24 cellular contexts compared by ENCODE assay signal in genomic region chr14:99163446-99163845, GRCh38.
DNase-seq lines count a peak whose midpoint lies in the region; TF ChIP-seq lines count a peak whose summit lies in the region.
"Had no signal": no experiment of that assay in that cellular context is flagged by ENCODE, and none has a peak within 500 bp of the region (broad histone marks: within the 10 kb centered on the region; RNA-seq: fewer than 3 reads in every experiment).

No MANE protein-coding gene starts in this region.

- no peaks in the 10 kb centered on the region for H3K4me1 ChIP-seq in HEK293 (ENCODE audit: control insufficient read depth, insufficient read depth, low read length)
- H3K4me1 ChIP-seq: BLaER1, Caco-2 had no signal

- CTCF ChIA-PET in activated CD4-positive, alpha-beta memory T cell treated with anti-CD3 and anti-CD28 coated beads, Interleukin-2, amount 10 ng/mL, durations not matched to agents 7 days and 5 days (lab: Charles Lee): interaction anchor here (0.7 kb wide), 1 partner anchor 464 kb away, joined by 3 read pairs; no protein-coding TSS in a partner anchor
- CTCF ChIA-PET in activated CD4-positive, alpha-beta memory T cell treated with anti-CD3 and anti-CD28 coated beads for 36 hours (lab: Charles Lee): no interaction called here
- CTCF ChIA-PET in HEK293 (lab: Yijun Ruan, JAX): interaction anchor here (0.6 kb wide), 1 partner anchor 345 kb away, joined by 3 read pairs; no protein-coding TSS in a partner anchor

- in situ Hi-C loops in GM13977 (cut with MboI; ENCODE audit: low pct_unique_long_range_greater_than_20kb, low sequenced_read_pairs, unreplicated experiment): no loop called here

- H3K4me3 Mint-ChIP-seq in activated CD4-positive, alpha-beta memory T cell treated with anti-CD3 and anti-CD28 coated beads, Interleukin-2, amount 10 ng/mL, durations not matched to agents 7 days and 5 days: no peak overlapping the region
- H3K4me3 Mint-ChIP-seq in activated CD4-positive, alpha-beta memory T cell treated with anti-CD3 and anti-CD28 coated beads for 36 hours: no peak overlapping the region
- H3K4me3 Mint-ChIP-seq in activated naive CD8-positive, alpha-beta T cell treated with anti-CD3 and anti-CD28 coated beads for 36 hours: no peak overlapping the region
- no peak overlapping the region for H3K4me3 Mint-ChIP-seq in nephron progenitor cell
- H3K4me3 Mint-ChIP-seq: HFFc6 had no signal

- H3K27me3 Mint-ChIP-seq in activated CD4-positive, alpha-beta memory T cell treated with anti-CD3 and anti-CD28 coated beads, Interleukin-2, amount 10 ng/mL, durations not matched to agents 7 days and 5 days: no peaks in the 10 kb centered on the region
- H3K27me3 Mint-ChIP-seq in activated CD4-positive, alpha-beta memory T cell treated with anti-CD3 and anti-CD28 coated beads for 36 hours: no peaks in the 10 kb centered on the region
- H3K27me3 Mint-ChIP-seq in activated naive CD8-positive, alpha-beta T cell treated with anti-CD3 and anti-CD28 coated beads for 36 hours: no peaks in the 10 kb centered on the region
- H3K27me3 Mint-ChIP-seq in nephron progenitor cell (ENCODE audit: low read depth, poor library complexity): peaks cover 15% of the 10 kb centered on the region
- H3K27me3 Mint-ChIP-seq: CD4-positive, alpha-beta memory T cell had no signal

- no peaks in the 10 kb centered on the region for H3K9me3 ChIP-seq in HEK293 (ENCODE audit: control insufficient read depth, insufficient read depth, low read depth, low read length)
- H3K9me3 ChIP-seq: BLaER1, Caco-2 had no signal

- no peak overlapping the region for H3K4me3 ChIP-seq in HEK293 (ENCODE audit: low read depth, low read length)
- H3K4me3 ChIP-seq: BLaER1 had no signal

- H3K4me1 Mint-ChIP-seq in activated CD4-positive, alpha-beta memory T cell treated with anti-CD3 and anti-CD28 coated beads, Interleukin-2, amount 10 ng/mL, durations not matched to agents 7 days and 5 days: peaks cover 2% of the 10 kb centered on the region
- H3K4me1 Mint-ChIP-seq in activated CD4-positive, alpha-beta memory T cell treated with anti-CD3 and anti-CD28 coated beads for 36 hours (ENCODE audit: low read depth): no peaks in the 10 kb centered on the region
- peaks cover 14% of the 10 kb centered on the region for H3K4me1 Mint-ChIP-seq in activated naive CD8-positive, alpha-beta T cell treated with anti-CD3 and anti-CD28 coated beads for 36 hours
- H3K4me1 Mint-ChIP-seq in nephron progenitor cell: no peaks in the 10 kb centered on the region

- intact Hi-C loops in activated CD4-positive, alpha-beta memory T cell treated with anti-CD3 and anti-CD28 coated beads for 36 hours (cut with micrococcal nuclease): no loop called here

- no peak overlapping the region for H3K27ac Mint-ChIP-seq in activated CD4-positive, alpha-beta memory T cell treated with anti-CD3 and anti-CD28 coated beads, Interleukin-2, amount 10 ng/mL, durations not matched to agents 7 days and 5 days
- H3K27ac Mint-ChIP-seq in activated CD4-positive, alpha-beta memory T cell treated with anti-CD3 and anti-CD28 coated beads for 36 hours: no peak overlapping the region
- H3K27ac Mint-ChIP-seq in activated naive CD8-positive, alpha-beta T cell treated with anti-CD3 and anti-CD28 coated beads for 36 hours: peak overlapping the region; percentile 30
- H3K27ac Mint-ChIP-seq in nephron progenitor cell: peak overlapping the region; percentile 21
- H3K27ac Mint-ChIP-seq: HFFc6 had no signal

- TF ChIP-seq CTCF in HEK293 (tag by site-specific recombination; IDR thresholded peaks at IDR 0.05) (no peak), nephron progenitor cell (IDR thresholded peaks at IDR 0.05) (no peak), GM13977 (IDR thresholded peaks at IDR 0.05; ENCODE audit: extremely low read depth, insufficient read depth, missing control alignments) (no peak)

- peak; percentile 14 for DNase-seq in activated CD4-positive, alpha-beta memory T cell treated with anti-CD3 and anti-CD28 coated beads, Interleukin-2, amount 10 ng/mL, durations not matched to agents 7 days and 5 days
- DNase-seq in activated CD4-positive, alpha-beta memory T cell treated with anti-CD3 and anti-CD28 coated beads for 36 hours: no peak
- no peak for DNase-seq in activated naive CD8-positive, alpha-beta T cell treated with anti-CD3 and anti-CD28 coated beads for 36 hours
- no peak for DNase-seq in nephron progenitor cell
- no peak for DNase-seq in activated effector memory CD4-positive, alpha-beta T cell treated with anti-CD3 and anti-CD28 coated beads, Interleukin-2, amount 50 U/mL, for 16 hours
- no peak for DNase-seq in germinal center (ENCODE audit: low spot score)
- no peak for DNase-seq in GM13977 (ENCODE audit: low spot score)
- DNase-seq: ACHN; Caco-2; CD4-positive, alpha-beta memory T cell; DMS 273 treated with DMSO at 0.1 percent for 48 hours; H7; HFFc6; Karpas-422; NCI-H1417 treated with DMSO at 0.1 percent for 48 hours; NCI-H1930; NCI-H2227 treated with DMSO at 0.1 percent for 48 hours; NCI-H510A treated with DMSO at 0.1 percent for 48 hours; NCI-H748 treated with DMSO at 0.1 percent for 48 hours; SHP77 treated with DMSO at 0.1 percent for 48 hours had no signal

- H3K36me3 Mint-ChIP-seq in activated CD4-positive, alpha-beta memory T cell treated with anti-CD3 and anti-CD28 coated beads, Interleukin-2, amount 10 ng/mL, durations not matched to agents 7 days and 5 days (ENCODE audit: low read depth): peaks cover 18% of the 10 kb centered on the region
- H3K36me3 Mint-ChIP-seq in activated CD4-positive, alpha-beta memory T cell treated with anti-CD3 and anti-CD28 coated beads for 36 hours: peaks cover 22% of the 10 kb centered on the region
- peaks cover 25% of the 10 kb centered on the region for H3K36me3 Mint-ChIP-seq in activated naive CD8-positive, alpha-beta T cell treated with anti-CD3 and anti-CD28 coated beads for 36 hours
- H3K36me3 Mint-ChIP-seq in nephron progenitor cell (ENCODE audit: low read depth): no peaks in the 10 kb centered on the region

- peaks cover 9% of the 10 kb centered on the region for H3K9me3 Mint-ChIP-seq in activated CD4-positive, alpha-beta memory T cell treated with anti-CD3 and anti-CD28 coated beads, Interleukin-2, amount 10 ng/mL, durations not matched to agents 7 days and 5 days
- H3K9me3 Mint-ChIP-seq in activated CD4-positive, alpha-beta memory T cell treated with anti-CD3 and anti-CD28 coated beads for 36 hours: peaks cover 24% of the 10 kb centered on the region
- H3K9me3 Mint-ChIP-seq in activated naive CD8-positive, alpha-beta T cell treated with anti-CD3 and anti-CD28 coated beads for 36 hours: peaks cover 14% of the 10 kb centered on the region
- peaks cover 13% of the 10 kb centered on the region for H3K9me3 Mint-ChIP-seq in nephron progenitor cell

- no peaks in the 10 kb centered on the region for H3K36me3 ChIP-seq in HEK293 (ENCODE audit: control insufficient read depth in 2 of 2, insufficient read depth in 1 of 2, low read length in 2 of 2)
- H3K36me3 ChIP-seq: BLaER1 had no signal

- POLR2A ChIA-PET in activated CD4-positive, alpha-beta memory T cell treated with anti-CD3 and anti-CD28 coated beads, Interleukin-2, amount 10 ng/mL, durations not matched to agents 7 days and 5 days (lab: Charles Lee): interaction anchor here (0.8 kb wide), 1 partner anchor 109 kb away, joined by 3 read pairs; no protein-coding TSS in a partner anchor
- POLR2A ChIA-PET in activated CD4-positive, alpha-beta memory T cell treated with anti-CD3 and anti-CD28 coated beads for 36 hours (lab: Charles Lee): no interaction called here
- POLR2A ChIA-PET in HEK293 (lab: Yijun Ruan, JAX): no interaction called here

- no peak overlapping the region for H3K27ac ChIP-seq in HEK293 (ENCODE audit: extremely low read depth, low read depth, low read length)
- H3K27ac ChIP-seq: 22Rv1, BLaER1, RWPE1 had no signal

TF ChIP-seq in HEK293, 187 proteins besides CTCF, POLR2A, EP300 and RAD21:
- TF ChIP-seq IKZF3 (tag by site-specific recombination; IDR thresholded peaks at IDR 0.05) (no peak), EGR2 (tag by site-specific recombination; IDR thresholded peaks at IDR 0.05; ENCODE audit: low read depth) (peak; percentile 35; the same call in 1 of the 2 replicates)

Comparison
In these comparisons a context has a peak if more than half of its experiments do, and no peak if none do; other contexts are left out.
1. H3K27ac Mint-ChIP-seq: peak in activated naive CD8-positive, alpha-beta T cell treated with anti-CD3 and anti-CD28 coated beads for 36 hours (single experiment) and nephron progenitor cell (single experiment); none in activated CD4-positive, alpha-beta memory T cell treated with anti-CD3 and anti-CD28 coated beads, Interleukin-2, amount 10 ng/mL, durations not matched to agents 7 days and 5 days (single experiment) and activated CD4-positive, alpha-beta memory T cell treated with anti-CD3 and anti-CD28 coated beads for 36 hours (single experiment).